ENCODE assay signal across 21 cellular contexts in the genomic region with DNA sequence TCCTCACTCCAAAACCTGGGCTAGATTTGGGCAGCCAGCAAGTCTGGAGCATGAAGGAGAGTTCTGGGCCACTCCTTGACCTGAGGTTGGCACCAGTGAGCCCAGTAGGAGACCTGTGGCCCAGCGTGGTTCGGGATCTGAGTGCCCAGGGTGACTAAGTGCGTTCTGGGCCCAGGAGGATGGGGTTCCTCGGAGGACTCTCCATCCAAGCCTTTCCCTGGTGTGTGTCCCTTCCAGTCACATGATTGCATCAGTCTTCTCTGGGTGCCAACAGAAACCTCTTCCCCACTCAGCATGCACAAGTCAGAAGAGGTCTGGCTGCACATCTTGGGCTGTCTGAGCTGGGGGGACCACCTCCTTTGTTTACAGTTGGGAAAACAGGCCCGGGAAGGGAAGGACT. TPM values are rescaled to one million over a fixed set of nuclear protein-coding genes. Genes with fewer than 3 reads are reported as not detected.
DNase-seq lines count a peak whose midpoint lies in the region; ATAC-seq and TF ChIP-seq lines count a peak whose summit lies in the region.
"Had no signal": no experiment of that assay in that cellular context is flagged by ENCODE, and none has a peak within 500 bp of the region (broad histone marks: within the 10 kb centered on the region; RNA-seq: fewer than 3 reads in every experiment).

No MANE protein-coding gene starts in this region.

- POLR2A ChIA-PET in activated CD8-positive, alpha-beta T cell treated with anti-CD3 and anti-CD28 coated beads for 36 hours (lab: Charles Lee) = interaction anchor here (1.0 kb wide), 2 partner anchors 9 to 14 kb away, joined by 3 to 4 read pairs; no protein-coding TSS in a partner anchor
- POLR2A ChIA-PET in activated CD8-positive, alpha-beta T cell treated with anti-CD3 and anti-CD28 coated beads, Interleukin-2, amount 10 ng/mL, durations not matched to agents 7 days and 5 days (lab: Charles Lee) = interaction anchor here (3.5 kb wide), 1 partner anchor 39 kb away, joined by 16 read pairs; a partner anchor contains a TSS

- intact Hi-C loops in activated CD8-positive, alpha-beta T cell treated with anti-CD3 and anti-CD28 coated beads for 36 hours (cut with micrococcal nuclease) = loop anchor here (5.0 kb wide), 1 partner anchor 38 kb away; a partner anchor contains a TSS

- peak overlapping the region; percentile 35; the same call in 1 of the 2 replicates for H3K27ac ChIP-seq in HUES6 (ENCODE audit: low read depth, low read length)
- peak overlapping the region in 1 of 2 donors; percentile 91 for H3K27ac ChIP-seq in coronary artery
- H3K27ac ChIP-seq in gastroesophageal sphincter = peak overlapping the region in 2 of 4 donors; percentile 86 to 93
- H3K27ac ChIP-seq: BLaER1, neural progenitor cell had no signal

- no peaks in the 10 kb centered on the region for H3K9me3 ChIP-seq in HUES6 (ENCODE audit: control insufficient read depth, insufficient read depth, low read depth, low read length)
- H3K9me3 ChIP-seq in gastroesophageal sphincter = no peaks in the 10 kb centered on the region
- H3K9me3 ChIP-seq: BLaER1, stomach had no signal

- H3K27me3 Mint-ChIP-seq in activated CD8-positive, alpha-beta T cell treated with anti-CD3 and anti-CD28 coated beads for 36 hours = no peaks in the 10 kb centered on the region
- H3K27me3 Mint-ChIP-seq in activated CD8-positive, alpha-beta T cell treated with anti-CD3 and anti-CD28 coated beads, Interleukin-2, amount 10 ng/mL, durations not matched to agents 7 days and 5 days (ENCODE audit: low read depth) = no peaks in the 10 kb centered on the region
- no peaks in the 10 kb centered on the region for H3K27me3 Mint-ChIP-seq in osteocyte (ENCODE audit: unreplicated experiment)

- WGBS in gastroesophageal sphincter (ENCODE audit: low coverage in 1 of 2), 2 donors = 60% methylated on average over 1 of the region's 5 CpGs; no CpG with 5 or more reads in 1 of the 2 donors

- no peak overlapping the region for H3K4me3 Mint-ChIP-seq in activated CD8-positive, alpha-beta T cell treated with anti-CD3 and anti-CD28 coated beads for 36 hours
- no peak overlapping the region for H3K4me3 Mint-ChIP-seq in activated CD8-positive, alpha-beta T cell treated with anti-CD3 and anti-CD28 coated beads, Interleukin-2, amount 10 ng/mL, durations not matched to agents 7 days and 5 days
- no peak overlapping the region for H3K4me3 Mint-ChIP-seq in osteocyte (ENCODE audit: unreplicated experiment)
- H3K4me3 Mint-ChIP-seq: activated T-cell treated with anti-CD3 and anti-CD28 coated beads, Interleukin-2, amount 50 U/mL, for 4 hours; neural progenitor cell; WTC11 had no signal

- H3K36me3 ChIP-seq in HUES6 (ENCODE audit: control insufficient read depth, insufficient read depth, low read length) = peaks cover 76% of the 10 kb centered on the region
- peaks cover 0 to 76% of the 10 kb centered on the region in 2 donors for H3K36me3 ChIP-seq in gastroesophageal sphincter
- H3K36me3 ChIP-seq: neural progenitor cell had no signal

- H3K4me1 ChIP-seq in HUES6 (ENCODE audit: control insufficient read depth, insufficient read depth, low read length) (peaks cover 27% of the 10 kb centered on the region), gastroesophageal sphincter (peaks cover 3 to 58% (median 20%) of the 10 kb centered on the region in 3 donors)
- H3K4me1 ChIP-seq: neural progenitor cell had no signal

- no peak overlapping the region for H3K9ac ChIP-seq in HUES6 (ENCODE audit: low read length)
- H3K9ac ChIP-seq: BLaER1, neural progenitor cell had no signal

- no peaks in the 10 kb centered on the region for H3K9me3 Mint-ChIP-seq in activated CD8-positive, alpha-beta T cell treated with anti-CD3 and anti-CD28 coated beads for 36 hours
- H3K9me3 Mint-ChIP-seq in activated CD8-positive, alpha-beta T cell treated with anti-CD3 and anti-CD28 coated beads, Interleukin-2, amount 10 ng/mL, durations not matched to agents 7 days and 5 days (ENCODE audit: insufficient read depth) = no peaks in the 10 kb centered on the region
- no peaks in the 10 kb centered on the region for H3K9me3 Mint-ChIP-seq in osteocyte (ENCODE audit: unreplicated experiment)
- H3K9me3 Mint-ChIP-seq: activated T-cell treated with anti-CD3 and anti-CD28 coated beads, Interleukin-2, amount 50 U/mL, for 4 hours; neural progenitor cell; WTC11 had no signal

- ATAC-seq in activated CD8-positive, alpha-beta T cell treated with anti-CD3 and anti-CD28 coated beads for 36 hours = no peak
- ATAC-seq in activated CD8-positive, alpha-beta T cell treated with anti-CD3 and anti-CD28 coated beads, Interleukin-2, amount 10 ng/mL, durations not matched to agents 7 days and 5 days = no peak
- no peak for ATAC-seq in gastroesophageal sphincter
- ATAC-seq: activated T-cell treated with anti-CD3 and anti-CD28 coated beads, Interleukin-2, amount 50 U/mL, for 4 hours; PC-3; WTC11 had no signal

- no peak for DNase-seq in activated CD8-positive, alpha-beta T cell treated with anti-CD3 and anti-CD28 coated beads for 36 hours
- DNase-seq in activated CD8-positive, alpha-beta T cell treated with anti-CD3 and anti-CD28 coated beads, Interleukin-2, amount 10 ng/mL, durations not matched to agents 7 days and 5 days = no peak
- DNase-seq in coronary artery (ENCODE audit: low spot score) (peak; percentile 74), osteocyte (ENCODE audit: extremely low spot score, unreplicated experiment) (no peak), NCI-H1092 treated with DMSO at 0.1 percent for 48 hours (lab: John Stamatoyannopoulos, UW) (no peak), SKM-1 treated with dmso at 0.1 percent for 144 hours (lab: John Stamatoyannopoulos, UW; ENCODE audit: unreplicated experiment) (no peak)
- DNase-seq: activated CD4-positive, alpha-beta T cell treated with anti-CD3 and anti-CD28 coated beads, Interleukin-2, amount 50 U/mL, for 48 hours; activated naive CD4-positive, alpha-beta T cell treated with anti-CD3 and anti-CD28 coated beads, Interleukin-2, amount 50 U/mL, for 16 hours; activated T-cell treated with anti-CD3 and anti-CD28 coated beads, Interleukin-2, amount 50 U/mL, for 4 hours; DMS 273 treated with DMSO at 0.1 percent for 48 hours; midbrain; NCI-H187 treated with DMSO at 0.1 percent for 48 hours; NCI-H345; PC-3; stimulated activated CD4-positive, alpha-beta T cell treated with anti-CD3 and anti-CD28 coated beads, Interleukin-4, amount 100 ng/mL, for 1 hour; stomach had no signal

- H3K4me3 ChIP-seq in HUES6 (ENCODE audit: low read depth, low read length) = no peak overlapping the region
- H3K4me3 ChIP-seq in coronary artery = no peak overlapping the region
- no peak overlapping the region for H3K4me3 ChIP-seq in gastroesophageal sphincter
- H3K4me3 ChIP-seq: BLaER1, neural progenitor cell, stomach had no signal

- peaks cover 27% of the 10 kb centered on the region for H3K36me3 Mint-ChIP-seq in activated CD8-positive, alpha-beta T cell treated with anti-CD3 and anti-CD28 coated beads for 36 hours (ENCODE audit: low read depth)
- peaks cover 33% of the 10 kb centered on the region for H3K36me3 Mint-ChIP-seq in activated CD8-positive, alpha-beta T cell treated with anti-CD3 and anti-CD28 coated beads, Interleukin-2, amount 10 ng/mL, durations not matched to agents 7 days and 5 days (ENCODE audit: low read depth)
- peaks cover 20% of the 10 kb centered on the region for H3K36me3 Mint-ChIP-seq in osteocyte (ENCODE audit: unreplicated experiment)

- no peak for TF ChIP-seq CTCF in activated CD8-positive, alpha-beta T cell treated with anti-CD3 and anti-CD28 coated beads for 36 hours (IDR thresholded peaks at IDR 0.05)
- TF ChIP-seq CTCF in coronary artery (IDR thresholded peaks at IDR 0.05) = no peak
- TF ChIP-seq CTCF in osteocyte (IDR thresholded peaks at IDR 0.05) = no peak
- no peak for TF ChIP-seq CTCF in gastroesophageal sphincter (IDR thresholded peaks at IDR 0.05)

- no peak for TF ChIP-seq POLR2A in gastroesophageal sphincter (IDR thresholded peaks at IDR 0.05)

- H3K4me1 Mint-ChIP-seq in activated CD8-positive, alpha-beta T cell treated with anti-CD3 and anti-CD28 coated beads for 36 hours (ENCODE audit: low read depth) = peaks cover 36% of the 10 kb centered on the region
- H3K4me1 Mint-ChIP-seq in activated CD8-positive, alpha-beta T cell treated with anti-CD3 and anti-CD28 coated beads, Interleukin-2, amount 10 ng/mL, durations not matched to agents 7 days and 5 days (ENCODE audit: low read depth) = peaks cover 30% of the 10 kb centered on the region
- peaks cover 30% of the 10 kb centered on the region for H3K4me1 Mint-ChIP-seq in osteocyte (ENCODE audit: unreplicated experiment)

- TF ChIP-seq EP300 in gastroesophageal sphincter (IDR thresholded peaks at IDR 0.05) = no peak

- peak overlapping the region; percentile 43 for H3K27ac Mint-ChIP-seq in activated CD8-positive, alpha-beta T cell treated with anti-CD3 and anti-CD28 coated beads for 36 hours
- H3K27ac Mint-ChIP-seq in activated CD8-positive, alpha-beta T cell treated with anti-CD3 and anti-CD28 coated beads, Interleukin-2, amount 10 ng/mL, durations not matched to agents 7 days and 5 days = no peak overlapping the region
- H3K27ac Mint-ChIP-seq in osteocyte (ENCODE audit: unreplicated experiment) = peak overlapping the region; percentile 19
- H3K27ac Mint-ChIP-seq: WTC11 had no signal

- H3K27me3 ChIP-seq in HUES6 (ENCODE audit: control insufficient read depth, insufficient read depth, low read length) (no peaks in the 10 kb centered on the region), gastroesophageal sphincter (no peaks in the 10 kb centered on the region)
- H3K27me3 ChIP-seq: BLaER1, neural progenitor cell, stomach had no signal

- CTCF ChIA-PET in activated CD8-positive, alpha-beta T cell treated with anti-CD3 and anti-CD28 coated beads for 36 hours (lab: Charles Lee) = no interaction called here
- CTCF ChIA-PET in activated CD8-positive, alpha-beta T cell treated with anti-CD3 and anti-CD28 coated beads, Interleukin-2, amount 10 ng/mL, durations not matched to agents 7 days and 5 days (lab: Charles Lee) = interaction anchor here (3.5 kb wide), 1 partner anchor 15 kb away, joined by 17 read pairs; a partner anchor contains a TSS

RNA-seq across cellular contexts. Expression of a gene that starts 14.9 kb away (rescaled TPM):
- 10 to 100 TPM; 19.7 to 20.2 TPM for total RNA-seq in activated CD8-positive, alpha-beta T cell treated with anti-CD3 and anti-CD28 coated beads for 36 hours
- 10 to 100 TPM; 27.9 to 28.8 TPM for total RNA-seq in activated CD8-positive, alpha-beta T cell treated with anti-CD3 and anti-CD28 coated beads, Interleukin-2, amount 10 ng/mL, durations not matched to agents 7 days and 5 days
- total RNA-seq in osteocyte (73.3 and 76.5 TPM in 2 replicates), gastroesophageal sphincter (100 to 1,000 TPM; 115 to 227 (median 183) TPM)

RNA-seq across cellular contexts. Expression of a gene that starts 15.1 kb away (rescaled TPM):
- total RNA-seq in activated CD8-positive, alpha-beta T cell treated with anti-CD3 and anti-CD28 coated beads for 36 hours = 10 to 100 TPM; 27.6 to 30.2 TPM
- 10 to 100 TPM; 17.3 to 18.1 TPM for total RNA-seq in activated CD8-positive, alpha-beta T cell treated with anti-CD3 and anti-CD28 coated beads, Interleukin-2, amount 10 ng/mL, durations not matched to agents 7 days and 5 days
- total RNA-seq in osteocyte = 7.2 and 7.9 TPM in 2 replicates
- 10 to 100 TPM; 14.5 to 32.9 (median 25.7) TPM for total RNA-seq in gastroesophageal sphincter

RNA-seq across cellular contexts. Expression of a gene that starts 38.6 kb away (rescaled TPM):
- 10 to 100 TPM; 23.5 to 24.8 TPM for total RNA-seq in activated CD8-positive, alpha-beta T cell treated with anti-CD3 and anti-CD28 coated beads for 36 hours
- 10 to 100 TPM; 29.4 to 31.6 TPM for total RNA-seq in activated CD8-positive, alpha-beta T cell treated with anti-CD3 and anti-CD28 coated beads, Interleukin-2, amount 10 ng/mL, durations not matched to agents 7 days and 5 days
- total RNA-seq in osteocyte = 39.4 and 41.5 TPM in 2 replicates
- total RNA-seq in gastroesophageal sphincter = 10 to 100 TPM; 27.6 to 73.0 (median 34.4) TPM

RNA-seq across cellular contexts. Expression of a gene that starts 38.8 kb away (rescaled TPM):
- total RNA-seq in activated CD8-positive, alpha-beta T cell treated with anti-CD3 and anti-CD28 coated beads for 36 hours = 10 to 100 TPM; 20.0 to 20.5 TPM
- 10 to 100 TPM; 19.2 to 20.2 TPM for total RNA-seq in activated CD8-positive, alpha-beta T cell treated with anti-CD3 and anti-CD28 coated beads, Interleukin-2, amount 10 ng/mL, durations not matched to agents 7 days and 5 days
- total RNA-seq in osteocyte (9.9 and 10.0 TPM in 2 replicates), gastroesophageal sphincter (10 to 100 TPM in 3 of 4 donors, 1 to 10 TPM in 1; 7.9 to 15.6 (median 12.7) TPM)
